25 cellular contexts compared by ENCODE assay signal in the genomic region with DNA sequence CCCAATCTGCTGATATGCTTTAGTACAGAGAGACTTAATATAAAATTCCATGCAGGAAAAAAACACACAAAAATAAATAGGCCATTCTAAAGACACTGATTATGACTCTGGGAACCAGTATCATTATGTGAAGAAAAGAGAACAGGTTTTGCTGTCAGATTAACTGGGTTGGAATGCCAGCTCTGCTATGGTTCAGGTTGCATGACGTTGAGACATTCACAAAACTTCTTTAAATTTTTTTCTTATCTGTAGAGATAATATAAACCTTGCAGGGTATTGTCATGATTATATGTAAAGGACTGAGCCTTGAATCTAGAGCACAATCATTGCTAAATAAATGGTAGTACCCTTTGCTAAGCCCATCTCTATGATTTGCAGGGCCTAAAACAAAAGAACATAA.
"Had no signal": no experiment of that assay in that cellular context is flagged by ENCODE, and none has a peak within 500 bp of the region (broad histone marks: within the 10 kb centered on the region; RNA-seq: fewer than 3 reads in every experiment).

No MANE protein-coding gene starts in this region.

- H3K27ac Mint-ChIP-seq: dendritic cell treated with granulocyte-macrophage colony-stimulating factor and Interleukin-4, amounts not matched to agents 40 ng/mL and 50 ng/mL, for 4 days; effector memory CD8-positive, alpha-beta T cell; endodermal cell had no signal

- H3K4me1 ChIP-seq: colonic mucosa, esophagus muscularis mucosa, esophagus squamous epithelium, foreskin keratinocyte, gastrocnemius medialis, gastroesophageal sphincter, heart left ventricle, heart right ventricle had no signal

- H3K36me3 ChIP-seq: colonic mucosa, esophagus muscularis mucosa, esophagus squamous epithelium, gastrocnemius medialis, gastroesophageal sphincter, heart left ventricle, heart right ventricle had no signal

- H3K27me3 Mint-ChIP-seq: effector memory CD8-positive, alpha-beta T cell had no signal

- H3K9me3 Mint-ChIP-seq: dendritic cell treated with granulocyte-macrophage colony-stimulating factor and Interleukin-4, amounts not matched to agents 40 ng/mL and 50 ng/mL, for 4 days had no signal

- H3K4me3 Mint-ChIP-seq: dendritic cell treated with granulocyte-macrophage colony-stimulating factor and Interleukin-4, amounts not matched to agents 40 ng/mL and 50 ng/mL, for 4 days; effector memory CD8-positive, alpha-beta T cell; endodermal cell had no signal

- H3K4me3 ChIP-seq: colonic mucosa, coronary artery, dorsolateral prefrontal cortex, esophagus muscularis mucosa, esophagus squamous epithelium, gastrocnemius medialis, gastroesophageal sphincter, heart left ventricle, heart right ventricle had no signal

- ATAC-seq: effector memory CD8-positive, alpha-beta T cell; esophagus mucosa; foreskin keratinocyte; gastrocnemius medialis; gastroesophageal sphincter; heart left ventricle; heart right ventricle had no signal

- H3K27me3 ChIP-seq: colonic mucosa, dorsolateral prefrontal cortex, esophagus muscularis mucosa, esophagus squamous epithelium, foreskin keratinocyte, gastrocnemius medialis, heart left ventricle, heart right ventricle had no signal

- H3K27ac ChIP-seq: colonic mucosa, coronary artery, dorsolateral prefrontal cortex, epithelial cell of prostate, esophagus muscularis mucosa, esophagus squamous epithelium, foreskin keratinocyte, gastrocnemius medialis, gastroesophageal sphincter, heart left ventricle, heart right ventricle had no signal

- DNase-seq: colonic mucosa; cortex of kidney; dermis blood vessel endothelial cell; dorsolateral prefrontal cortex; effector CD4-positive, alpha-beta T cell; effector CD8-positive, alpha-beta T cell; effector memory CD4-positive, alpha-beta T cell; effector memory CD8-positive, alpha-beta T cell; endodermal cell; erythroblast; esophagus squamous epithelium; foreskin fibroblast; foreskin keratinocyte; foreskin melanocyte; gastrocnemius medialis; glutamatergic neuron; head of caudate nucleus; heart left ventricle; heart right ventricle had no signal

- H3K9me3 ChIP-seq: colonic mucosa, esophagus muscularis mucosa, esophagus squamous epithelium, gastrocnemius medialis, gastroesophageal sphincter, heart left ventricle, heart right ventricle had no signal
